ENCODE assay signal across 18 cellular contexts in the genomic region with DNA sequence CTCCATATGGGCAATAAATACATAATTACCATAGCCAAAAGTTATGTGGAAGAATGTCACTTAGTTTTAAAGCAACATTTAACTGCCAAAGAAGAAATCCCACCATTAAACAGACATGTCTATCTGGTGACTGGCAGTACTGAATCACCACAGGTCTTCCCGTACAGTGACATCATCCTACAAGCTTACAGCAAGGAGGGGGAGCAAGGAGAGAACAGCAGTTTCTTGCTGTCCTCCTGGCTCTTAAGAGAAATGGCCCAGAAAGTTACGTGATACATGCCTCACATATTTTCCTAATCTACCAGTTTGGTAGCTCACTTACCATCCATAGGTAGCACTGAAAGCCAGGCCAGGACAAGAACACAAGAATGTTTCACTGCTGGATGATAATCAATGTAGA.
DNase-seq lines count a peak whose midpoint lies in the region; ATAC-seq and TF ChIP-seq lines count a peak whose summit lies in the region.
"Had no signal": no experiment of that assay in that cellular context is flagged by ENCODE, and none has a peak within 500 bp of the region (broad histone marks: within the 10 kb centered on the region; RNA-seq: fewer than 3 reads in every experiment).

No MANE protein-coding gene starts in this region.

- no peaks in the 10 kb centered on the region for H3K36me3 ChIP-seq in WERI-Rb-1
- H3K36me3 ChIP-seq: lower lobe of right lung, neutrophil had no signal

- DNase-seq in EH (ENCODE audit: low read depth): peak; percentile 0
- peak; percentile 71 for DNase-seq in RKO (ENCODE audit: low spot score)
- peak; percentile 33 for DNase-seq in epithelial cell of proximal tubule (ENCODE audit: low read depth)
- DNase-seq in myocyte (ENCODE audit: low read depth): peak; percentile 19
- no peak for DNase-seq in NCI-H1048 (lab: John Stamatoyannopoulos, UW)
- DNase-seq in WERI-Rb-1: no peak
- DNase-seq in activated CD4-positive, alpha-beta T cell treated with anti-CD3 and anti-CD28 coated beads for 1 hour: no peak
- DNase-seq: activated CD4-positive, alpha-beta T cell treated with anti-CD3 and anti-CD28 coated beads for 36 hours; AML-193; H7; Kasumi-1; lower lobe of right lung; NCI-H1694 treated with DMSO at 0.1 percent for 48 hours; NCI-H524; stimulated activated naive CD8-positive, alpha-beta T cell treated with anti-CD3 and anti-CD28 coated beads, Interleukin-15, Interleukin-2, amounts not matched to agents 100 U/mL and 50 U/mL, for 24 hours had no signal

- ATAC-seq in GM21447 (IDR thresholded peaks at IDR 0.05; ENCODE audit: unreplicated experiment): no peak
- ATAC-seq: activated CD4-positive, alpha-beta T cell treated with anti-CD3 and anti-CD28 coated beads for 36 hours; lower lobe of right lung; Panc1; stimulated activated naive CD8-positive, alpha-beta T cell treated with anti-CD3 and anti-CD28 coated beads, Interleukin-15, Interleukin-2, amounts not matched to agents 100 U/mL and 50 U/mL, for 24 hours had no signal

- no peaks in the 10 kb centered on the region for H3K27me3 ChIP-seq in WERI-Rb-1 (ENCODE audit: insufficient read depth, low read depth, severe bottlenecking)
- H3K27me3 ChIP-seq: neutrophil had no signal

- no peak overlapping the region for H3K4me3 ChIP-seq in epithelial cell of proximal tubule (ENCODE audit: low read depth, low read length)
- H3K4me3 ChIP-seq in WERI-Rb-1 (ENCODE audit: low read depth, low read length): no peak overlapping the region
- H3K4me3 ChIP-seq: lower lobe of right lung had no signal

- H3K9me3 ChIP-seq in WERI-Rb-1 (ENCODE audit: severe bottlenecking): no peaks in the 10 kb centered on the region
- H3K9me3 ChIP-seq: lower lobe of right lung, neutrophil had no signal

- no peak overlapping the region for H3K27ac ChIP-seq in WERI-Rb-1
- H3K27ac ChIP-seq: lower lobe of right lung, neutrophil had no signal

- TF ChIP-seq CTCF in epithelial cell of proximal tubule (conservative IDR thresholded peaks at IDR 0.05; ENCODE audit: low read depth, low read length) (no peak), WERI-Rb-1 (IDR thresholded peaks at IDR 0.05; ENCODE audit: low read depth, low read length) (no peak)

Comparison
In these comparisons a context has a peak if more than half of its experiments do, and no peak if none do; other contexts are left out.
1. DNase-seq: peak in EH (single experiment), RKO (single experiment), epithelial cell of proximal tubule (single experiment) and myocyte (single experiment); none in NCI-H1048 (single experiment), WERI-Rb-1 (single experiment) and activated CD4-positive, alpha-beta T cell treated with anti-CD3 and anti-CD28 coated beads for 1 hour (single experiment).